In genomic region chr11:57978686-57979531, GRCh38 we compare ENCODE assay signal across 20 cellular contexts. TPM values are rescaled to one million over a fixed set of nuclear protein-coding genes. Genes with fewer than 3 reads are reported as not detected.
DNase-seq lines count a peak whose midpoint lies in the region; ATAC-seq lines count a peak whose summit lies in the region.
"Had no signal": no experiment of that assay in that cellular context is flagged by ENCODE, and none has a peak within 500 bp of the region (broad histone marks: within the 10 kb centered on the region; RNA-seq: fewer than 3 reads in every experiment).

No MANE protein-coding gene starts in this region.

- in situ Hi-C loops in SK-MEL-5 (cut with HindIII; ENCODE audit: low pct_unique_long_range_greater_than_20kb, low sequenced_read_pairs), result no loop called here

- intact Hi-C loops in posterior vena cava (cut with DNase I), result no loop called here

- no peak for ATAC-seq in GM21786 (IDR thresholded peaks at IDR 0.05; ENCODE audit: unreplicated experiment)

- peak; percentile 26 for DNase-seq in DMS53 (lab: John Stamatoyannopoulos, UW)
- no peak for DNase-seq in DMS53 treated with DMSO at 0.1 percent for 48 hours (lab: John Stamatoyannopoulos, UW; ENCODE audit: unreplicated experiment)
- peak; percentile 31 for DNase-seq in SK-MEL-5 (ENCODE audit: low read depth, low spot score)
- DNase-seq in foreskin melanocyte, result peak; percentile 86
- peak; percentile 20 for DNase-seq in superior temporal gyrus (ENCODE audit: extremely low spot score)
- DNase-seq in HT-29 (ENCODE audit: low spot score), result no peak
- no peak for DNase-seq in posterior vena cava (ENCODE audit: low spot score)
- DNase-seq: BE2C; CD4-positive, alpha-beta T cell; DMS79 treated with DMSO at 0.1 percent for 48 hours; KBM-7; NCI-H1092; NCI-H146; NCI-H2107; NCI-H2227 treated with DMSO at 0.1 percent for 48 hours; NCI-H524 had no signal

RNA-seq across cellular contexts. Expression of gene OR9Q1, which starts 44.8 kb away (rescaled TPM):
- not detected in 2 replicates for total RNA-seq in SK-MEL-5 (2014; rRNA removed; shearing (Covaris generic))
- polyA plus RNA-seq in SK-MEL-5 (2015; cell fraction: cytosol; rRNA removed), result not detected in 2 replicates
- polyA plus RNA-seq in SK-MEL-5 (2015; cell fraction: nucleus; rRNA removed), result not detected in 2 replicates
- not detected in 2 replicates for total RNA-seq in HT-29 (2014; rRNA removed; shearing (Covaris generic))
- not detected for total RNA-seq in posterior vena cava
- total RNA-seq: CD4-positive, alpha-beta T cell; G401; SJSA1 had no signal
- polyA plus RNA-seq: AG04450 had no signal

RNA-seq across cellular contexts. Expression of gene OR6Q1, which starts 51.8 kb away (rescaled TPM):
- not detected in 2 replicates for total RNA-seq in SK-MEL-5 (2014; rRNA removed; shearing (Covaris generic))
- polyA plus RNA-seq in SK-MEL-5 (2015; cell fraction: cytosol; rRNA removed), result not detected in 2 replicates
- polyA plus RNA-seq in SK-MEL-5 (2015; cell fraction: nucleus; rRNA removed), result not detected in 2 replicates
- not detected in 2 replicates for total RNA-seq in HT-29 (2014; rRNA removed; shearing (Covaris generic))
- total RNA-seq in posterior vena cava, result not detected
- total RNA-seq: CD4-positive, alpha-beta T cell; G401; SJSA1 had no signal
- polyA plus RNA-seq: AG04450 had no signal

Comparison
In these comparisons a context has a peak if more than half of its experiments do, and no peak if none do; other contexts are left out.
1. DNase-seq: peak in DMS53 (single experiment), SK-MEL-5 (single experiment), foreskin melanocyte (single experiment) and superior temporal gyrus (single experiment); none in DMS53 treated with DMSO at 0.1 percent for 48 hours (single experiment), HT-29 (single experiment) and posterior vena cava (single experiment).